11 cellular contexts compared by ENCODE assay signal in genomic region chr3:183435701-183436100, GRCh38. TPM values are rescaled to one million over a fixed set of nuclear protein-coding genes. Genes with fewer than 3 reads are reported as not detected.
DNase-seq lines count a peak whose midpoint lies in the region; ATAC-seq, FAIRE-seq and TF ChIP-seq lines count a peak whose summit lies in the region.
"Had no signal": no experiment of that assay in that cellular context is flagged by ENCODE, and none has a peak within 500 bp of the region (broad histone marks: within the 10 kb centered on the region; RNA-seq: fewer than 3 reads in every experiment).

No MANE protein-coding gene starts in this region.

- no peaks in the 10 kb centered on the region for H3K36me3 ChIP-seq in K562 (ENCODE audit: control insufficient read depth, insufficient read depth, low read length)
- H3K36me3 ChIP-seq: gastroesophageal sphincter had no signal

- BruUV-seq in K562 (replicated peaks; lab: Mats Ljungman, UMichigan) = no TSS peak

- no peak overlapping the region for H3K4me3 Mint-ChIP-seq in nephron progenitor cell

- TF ChIP-seq POLR2A in K562 (conservative IDR thresholded peaks at IDR 0.05) = no peak

- intact Hi-C loops in K562 (cut with micrococcal nuclease) (no loop called here), Right ventricle myocardium inferior (cut with DNase I) (no loop called here)

- H3K4me3 ChIP-seq in K562 = no peak overlapping the region
- H3K4me3 ChIP-seq: gastroesophageal sphincter had no signal

- no peak overlapping the region for H3K27ac Mint-ChIP-seq in nephron progenitor cell

- TF ChIP-seq CTCF in K562 (IDR thresholded peaks at IDR 0.05 in 2 of 3, conservative IDR thresholded peaks at IDR 0.05 in 1 of 3; ENCODE audit: insufficient read depth in 2 of 3, low read depth in 1 of 3, low read length in 3 of 3) = no peak
- no peak for TF ChIP-seq CTCF in nephron progenitor cell (IDR thresholded peaks at IDR 0.05)

- H3K9me3 Mint-ChIP-seq in nephron progenitor cell = peaks cover 3% of the 10 kb centered on the region

- TF ChIP-seq EP300 in K562 (IDR thresholded peaks at IDR 0.05; ENCODE audit: low read length) = no peak

- in situ Hi-C loops in K562 (cut with MboI) = no loop called here

- 50% methylated on average over 1 of the region's 1 CpG for WGBS in K562 (ENCODE audit: insufficient coverage, low coverage, missing lambda C conversion rate)

- no peaks in the 10 kb centered on the region for H3K79me2 ChIP-seq in K562 (ENCODE audit: control insufficient read depth, insufficient read depth, low read length)

- H3K4me2 ChIP-seq in K562 (ENCODE audit: insufficient read depth, low read length) = no peak overlapping the region

- no peaks in the 10 kb centered on the region for H3K27me3 ChIP-seq in K562 (ENCODE audit: control insufficient read depth in 2 of 2, insufficient read depth in 2 of 2, low read length in 2 of 2)

- FAIRE-seq in K562 (lab: Jason Lieb, UNC) = no peak

- no peak overlapping the region for H3K27ac ChIP-seq in K562 (ENCODE audit: extremely low read depth, low read depth, low read length)
- H3K27ac ChIP-seq: gastroesophageal sphincter had no signal

- peak overlapping the region; percentile 34 for H2AFZ ChIP-seq in K562 (ENCODE audit: low read depth, low read length)

- no peaks in the 10 kb centered on the region for H3K9me1 ChIP-seq in K562 (ENCODE audit: control insufficient read depth, insufficient read depth, low read length)

- peaks cover 12% of the 10 kb centered on the region for H3K27me3 Mint-ChIP-seq in nephron progenitor cell (ENCODE audit: low read depth, poor library complexity)

- TF ChIP-seq RAD21 in K562 (CRISPR knock-in tag; conservative IDR thresholded peaks at IDR 0.05 in 1 of 2, IDR thresholded peaks at IDR 0.05 in 1 of 2) = no peak

- no peaks in the 10 kb centered on the region for H4K20me1 ChIP-seq in K562 (replicated peaks; ENCODE audit: control insufficient read depth, insufficient read depth, low read length)

- DNase-seq in K562 (ENCODE audit: extremely low read depth in 1 of 4, low spot score in 3 of 4) (no peak), cortex of kidney (lab: John Stamatoyannopoulos, UW) (no peak), nephron progenitor cell (no peak), Right ventricle myocardium inferior (ENCODE audit: missing footprints) (no peak), mucosa of gallbladder (ENCODE audit: low spot score) (no peak)
- DNase-seq: activated effector memory CD4-positive, alpha-beta T cell treated with Interleukin-2 at 50 U/mL for 16 hours had no signal

- H3K4me1 Mint-ChIP-seq in nephron progenitor cell = peaks cover 30% of the 10 kb centered on the region

- H3K9ac ChIP-seq in K562 (ENCODE audit: insufficient read depth in 1 of 2, low read depth in 2 of 2, low read length in 2 of 2) = no peak overlapping the region

- no peaks in the 10 kb centered on the region for H3K9me3 ChIP-seq in K562 (replicated peaks; ENCODE audit: control insufficient read depth, insufficient read depth, low read depth, low read length)
- H3K9me3 ChIP-seq: gastroesophageal sphincter had no signal

- POLR2A ChIA-PET in K562 (lab: Yijun Ruan, JAX) = interaction anchor here (0.6 to 1.3 kb wide), 2 partner anchors 14 to 478 kb away, joined by 3 read pairs; no protein-coding TSS in a partner anchor

- ATAC-seq in GM18498 (IDR thresholded peaks at IDR 0.05; ENCODE audit: unreplicated experiment) (peak; percentile 92), GM19468 (IDR thresholded peaks at IDR 0.05; ENCODE audit: extremely low read depth, unreplicated experiment) (peak; percentile 75), HG03342 (IDR thresholded peaks at IDR 0.05; ENCODE audit: unreplicated experiment) (peak; percentile 73), K562 (0 out of 3 replicates have a peak, but pooled peaks have one; percentile 6), Right ventricle myocardium inferior (no peak)
- ATAC-seq: gastroesophageal sphincter, sciatic nerve had no signal

- H3K4me1 ChIP-seq in K562 (replicated peaks in 1 of 2; ENCODE audit: control insufficient read depth in 2 of 2, insufficient read depth in 2 of 2, low read length in 2 of 2) = peaks cover 4 to 49% of the 10 kb centered on the region in 2 experiments; a peak in 4 of 5 replicates
- H3K4me1 ChIP-seq: gastroesophageal sphincter had no signal

- CTCF ChIA-PET in K562 (lab: Yijun Ruan, JAX; ENCODE audit: low intra/inter-chr PET ratio) = no interaction called here

- H3K36me3 Mint-ChIP-seq in nephron progenitor cell (ENCODE audit: low read depth) = no peaks in the 10 kb centered on the region

TF ChIP-seq in K562, 482 proteins besides CTCF, POLR2A, EP300 and RAD21:
- TF ChIP-seq, protein P1, sequence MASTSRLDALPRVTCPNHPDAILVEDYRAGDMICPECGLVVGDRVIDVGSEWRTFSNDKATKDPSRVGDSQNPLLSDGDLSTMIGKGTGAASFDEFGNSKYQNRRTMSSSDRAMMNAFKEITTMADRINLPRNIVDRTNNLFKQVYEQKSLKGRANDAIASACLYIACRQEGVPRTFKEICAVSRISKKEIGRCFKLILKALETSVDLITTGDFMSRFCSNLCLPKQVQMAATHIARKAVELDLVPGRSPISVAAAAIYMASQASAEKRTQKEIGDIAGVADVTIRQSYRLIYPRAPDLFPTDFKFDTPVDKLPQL (IDR thresholded peaks at IDR 0.05; ENCODE audit: extremely low read depth, insufficient read length) = no peak
- no peak for TF ChIP-seq YY1 (IDR thresholded peaks at IDR 0.05; ENCODE audit: borderline replicate concordance in 1 of 3, control insufficient read depth in 1 of 3, extremely low read depth in 1 of 3, insufficient read depth in 3 of 3, insufficient read length in 1 of 3, insufficient replicate concordance in 2 of 3, low read depth in 1 of 3, low read length in 2 of 3)
- TF ChIP-seq ZNF512 (tag; IDR thresholded peaks at IDR 0.05) = no peak
- no peak for TF ChIP-seq PCBP1 (IDR thresholded peaks at IDR 0.05; ENCODE audit: low read depth, low read length, poor library complexity, severe bottlenecking)
- TF ChIP-seq, protein P2, sequence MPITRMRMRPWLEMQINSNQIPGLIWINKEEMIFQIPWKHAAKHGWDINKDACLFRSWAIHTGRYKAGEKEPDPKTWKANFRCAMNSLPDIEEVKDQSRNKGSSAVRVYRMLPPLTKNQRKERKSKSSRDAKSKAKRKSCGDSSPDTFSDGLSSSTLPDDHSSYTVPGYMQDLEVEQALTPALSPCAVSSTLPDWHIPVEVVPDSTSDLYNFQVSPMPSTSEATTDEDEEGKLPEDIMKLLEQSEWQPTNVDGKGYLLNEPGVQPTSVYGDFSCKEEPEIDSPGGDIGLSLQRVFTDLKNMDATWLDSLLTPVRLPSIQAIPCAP (CRISPR knock-in tag; IDR thresholded peaks at IDR 0.05; ENCODE audit: borderline replicate concordance) = no peak
- TF ChIP-seq, protein P3, sequence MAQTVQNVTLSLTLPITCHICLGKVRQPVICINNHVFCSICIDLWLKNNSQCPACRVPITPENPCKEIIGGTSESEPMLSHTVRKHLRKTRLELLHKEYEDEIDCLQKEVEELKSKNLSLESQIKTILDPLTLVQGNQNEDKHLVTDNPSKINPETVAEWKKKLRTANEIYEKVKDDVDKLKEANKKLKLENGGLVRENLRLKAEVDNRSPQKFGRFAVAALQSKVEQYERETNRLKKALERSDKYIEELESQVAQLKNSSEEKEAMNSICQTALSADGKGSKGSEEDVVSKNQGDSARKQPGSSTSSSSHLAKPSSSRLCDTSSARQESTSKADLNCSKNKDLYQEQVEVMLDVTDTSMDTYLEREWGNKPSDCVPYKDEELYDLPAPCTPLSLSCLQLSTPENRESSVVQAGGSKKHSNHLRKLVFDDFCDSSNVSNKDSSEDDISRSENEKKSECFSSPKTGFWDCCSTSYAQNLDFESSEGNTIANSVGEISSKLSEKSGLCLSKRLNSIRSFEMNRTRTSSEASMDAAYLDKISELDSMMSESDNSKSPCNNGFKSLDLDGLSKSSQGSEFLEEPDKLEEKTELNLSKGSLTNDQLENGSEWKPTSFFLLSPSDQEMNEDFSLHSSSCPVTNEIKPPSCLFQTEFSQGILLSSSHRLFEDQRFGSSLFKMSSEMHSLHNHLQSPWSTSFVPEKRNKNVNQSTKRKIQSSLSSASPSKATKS (CRISPR knock-in tag; IDR thresholded peaks at IDR 0.05) = no peak

RNA-seq across cellular contexts. Expression of gene MCF2L2, which starts 7.3 kb away (rescaled TPM):
- total RNA-seq in K562 (2011; cell fraction: chromatin; rRNA removed; ENCODE audit: low replicate concordance) = 13.3 and 24.4 TPM in 2 replicates
- total RNA-seq in K562 (2011; cell fraction: nucleolus; rRNA removed) = 6.2 and 7.6 TPM in 2 replicates
- total RNA-seq in K562 (2011; cell fraction: nucleoplasm; rRNA removed) = 10.5 and 17.4 TPM in 2 replicates
- total RNA-seq in K562 (2014; rRNA removed) (3.0 and 3.3 TPM in 2 replicates), K562 (2014; rRNA removed; fragmentation: Illumina TruSeq; extraction: Trizol) (2.9 and 3.4 TPM in 2 replicates), K562 (2015; rRNA removed; fragmentation: Illumina TruSeq; extraction: Trizol) (3.0 TPM in 2 replicates), K562 (2021) (2.1 and 3.2 TPM in 2 replicates), Right ventricle myocardium inferior (0.22 TPM), mucosa of gallbladder (1.8 TPM)
- polyA plus RNA-seq in K562 (2011; rRNA removed) (4.1 and 4.9 TPM in 2 replicates), K562 (2014; fragmentation: Illumina TruSeq; extraction: Trizol) (1.7 and 1.9 TPM in 2 replicates), K562 (2014; fragmentation: Nextera tagmentation; extraction: Ambion mirVana) (under 1 TPM; 0.56 to 0.96 TPM), K562 (2014; rRNA removed) (3.9 and 4.2 TPM in 2 replicates)
- polyA plus RNA-seq in K562 (2011; cell fraction: cytosol; rRNA removed) = 0.98 and 1.7 TPM in 2 replicates
- 10.3 and 11.7 TPM in 2 replicates for polyA plus RNA-seq in K562 (2011; cell fraction: nucleus; rRNA removed)
- 1.8 and 5.4 TPM in 2 replicates for polyA plus RNA-seq in K562 (2012)
- polyA minus RNA-seq in K562 (2011; rRNA and poly(A)+ RNA removed) = 5.9 and 7.3 TPM in 2 replicates
- 3.1 and 5.7 TPM in 2 replicates for polyA minus RNA-seq in K562 (2011; cell fraction: cytosol; rRNA and poly(A)+ RNA removed)
- 6.2 and 8.6 TPM in 2 replicates for polyA minus RNA-seq in K562 (2011; cell fraction: nucleus; rRNA and poly(A)+ RNA removed)
